12 cellular contexts compared by ENCODE assay signal in genomic region chr17:38745545-38745944, GRCh38. TPM values are rescaled to one million over a fixed set of nuclear protein-coding genes. Genes with fewer than 3 reads are reported as not detected.
DNase-seq lines count a peak whose midpoint lies in the region; TF ChIP-seq lines count a peak whose summit lies in the region.
"Had no signal": no experiment of that assay in that cellular context is flagged by ENCODE, and none has a peak within 500 bp of the region (broad histone marks: within the 10 kb centered on the region; RNA-seq: fewer than 3 reads in every experiment).

No MANE protein-coding gene starts in this region.

- peak overlapping the region; percentile 92 for H3K4me3 Mint-ChIP-seq in endodermal cell
- peak overlapping the region; percentile 89 for H3K4me3 Mint-ChIP-seq in type B pancreatic cell

- H3K36me3 Mint-ChIP-seq in endodermal cell (ENCODE audit: low read depth) (peaks cover 27% of the 10 kb centered on the region), type B pancreatic cell (no peaks in the 10 kb centered on the region)

- 66 to 80% methylated on average over 2 to 4 of the region's 4 CpGs for WGBS in endodermal cell (ENCODE audit: insufficient coverage in 1 of 2, insufficient read length in 1 of 2), 2 experiments
- 64% methylated on average over 4 of the region's 4 CpGs for WGBS in smooth muscle cell (ENCODE audit: low lambda C conversion rate)

- no peaks in the 10 kb centered on the region for H3K9me3 ChIP-seq in left ventricle myocardium inferior (replicated peaks)
- H3K9me3 ChIP-seq in right atrium auricular region = no peaks in the 10 kb centered on the region
- H3K9me3 ChIP-seq in endodermal cell (ENCODE audit: control insufficient read depth, low read length) = no peaks in the 10 kb centered on the region
- H3K9me3 ChIP-seq in smooth muscle cell (replicated peaks; ENCODE audit: low read depth) = no peaks in the 10 kb centered on the region

- intact Hi-C loops in left ventricle myocardium inferior (cut with micrococcal nuclease) = no loop called here
- intact Hi-C loops in dorsolateral prefrontal cortex (cut with DNase I) = loop anchor here in 1 of 2 donors (5.0 kb wide), 1 partner anchor 38 kb away; the partner anchor contains the start of gene MLLT6

- H4K20me1 ChIP-seq in smooth muscle cell (ENCODE audit: low read depth) = peaks cover 68% of the 10 kb centered on the region

- H3K4me1 Mint-ChIP-seq in endodermal cell = peaks cover 48% of the 10 kb centered on the region
- peaks cover 47% of the 10 kb centered on the region for H3K4me1 Mint-ChIP-seq in type B pancreatic cell (ENCODE audit: unreplicated experiment)

- H2AFZ ChIP-seq in smooth muscle cell (ENCODE audit: low read depth) = no peak overlapping the region

- H3K36me3 ChIP-seq in left ventricle myocardium inferior = no peaks in the 10 kb centered on the region
- no peaks in the 10 kb centered on the region for H3K36me3 ChIP-seq in right atrium auricular region
- H3K36me3 ChIP-seq in endodermal cell (ENCODE audit: control insufficient read depth, insufficient read depth, low read length) = peaks cover 24% of the 10 kb centered on the region
- no peaks in the 10 kb centered on the region for H3K36me3 ChIP-seq in smooth muscle cell (ENCODE audit: low read depth)

- DNase-seq in left ventricle myocardium inferior (no peak), right atrium auricular region (ENCODE audit: low spot score) (no peak), NCI-H345 treated with DMSO at 0.1 percent for 48 hours (lab: John Stamatoyannopoulos, UW; ENCODE audit: unreplicated experiment) (peak; percentile 92), endodermal cell (no peak), type B pancreatic cell (ENCODE audit: extremely low spot score, unreplicated experiment) (no peak), NK-92 (lab: John Stamatoyannopoulos, UW; ENCODE audit: unreplicated experiment) (no peak), smooth muscle cell (lab: John Stamatoyannopoulos, UW; ENCODE audit: unreplicated experiment) (no peak), dorsolateral prefrontal cortex (no peak)
- DNase-seq: activated B cell treated with CpG ODN at 0.5 μM for 24 hours; NCI-H1048; stimulated activated CD4-positive, alpha-beta T cell treated with anti-CD3 and anti-CD28 coated beads, Interleukin-1b, Interleukin-23, amount 100 ng/mL, for 48 hours had no signal

- H3K4me2 ChIP-seq in smooth muscle cell = no peak overlapping the region

- H3K27me3 ChIP-seq in left ventricle myocardium inferior (ENCODE audit: low read depth) (no peaks in the 10 kb centered on the region), right atrium auricular region (no peaks in the 10 kb centered on the region), endodermal cell (ENCODE audit: control insufficient read depth, insufficient read depth, low read length, poor library complexity, severe bottlenecking) (no peaks in the 10 kb centered on the region), smooth muscle cell (ENCODE audit: low read depth) (peaks cover 6% of the 10 kb centered on the region), dorsolateral prefrontal cortex (no peaks in the 10 kb centered on the region)

- no peaks in the 10 kb centered on the region for H3K27me3 Mint-ChIP-seq in endodermal cell (ENCODE audit: insufficient read depth)
- H3K27me3 Mint-ChIP-seq in type B pancreatic cell = no peaks in the 10 kb centered on the region

- H3K27ac ChIP-seq in left ventricle myocardium inferior (replicated peaks) = peak overlapping the region; percentile 96
- H3K27ac ChIP-seq in right atrium auricular region = peak overlapping the region in 1 of 2 donors; percentile 91
- no peak overlapping the region for H3K27ac ChIP-seq in endodermal cell (ENCODE audit: low read depth, low read length)
- H3K27ac ChIP-seq in smooth muscle cell (ENCODE audit: low read depth) = no peak overlapping the region
- H3K27ac ChIP-seq in dorsolateral prefrontal cortex = peak overlapping the region in 1 of 59 donors; percentile 29

- H3K4me1 ChIP-seq in left ventricle myocardium inferior (peaks cover 97% of the 10 kb centered on the region), right atrium auricular region (peaks cover 0 to 78% of the 10 kb centered on the region in 2 donors), endodermal cell (ENCODE audit: control insufficient read depth, insufficient read depth, low read length) (peaks cover 5% of the 10 kb centered on the region), smooth muscle cell (ENCODE audit: low read depth) (peaks cover 20% of the 10 kb centered on the region)

- H3K4me3 ChIP-seq in left ventricle myocardium inferior (peak overlapping the region; percentile 78), right atrium auricular region (no peak overlapping the region), endodermal cell (ENCODE audit: low read length) (peak overlapping the region; percentile 95), smooth muscle cell (no peak overlapping the region), dorsolateral prefrontal cortex (no peak overlapping the region)

- H3K27ac Mint-ChIP-seq in endodermal cell (no peak overlapping the region), type B pancreatic cell (peak overlapping the region; percentile 80)

- peaks cover 7% of the 10 kb centered on the region for H3F3A ChIP-seq in smooth muscle cell (ENCODE audit: low read depth)

- H3K79me2 ChIP-seq in smooth muscle cell (ENCODE audit: low read depth) = peaks cover 75% of the 10 kb centered on the region

- no peak for TF ChIP-seq CTCF in left ventricle myocardium inferior (IDR thresholded peaks at IDR 0.05; ENCODE audit: borderline replicate concordance)
- no peak for TF ChIP-seq CTCF in right atrium auricular region (IDR thresholded peaks at IDR 0.05)
- no peak for TF ChIP-seq CTCF in endodermal cell (conservative IDR thresholded peaks at IDR 0.05)
- no peak for TF ChIP-seq CTCF in type B pancreatic cell (conservative IDR thresholded peaks at IDR 0.05)
- TF ChIP-seq CTCF in smooth muscle cell (IDR thresholded peaks at IDR 0.05; ENCODE audit: borderline replicate concordance, insufficient read depth, poor library complexity, severe bottlenecking) = no peak
- no peak for TF ChIP-seq CTCF in dorsolateral prefrontal cortex (IDR thresholded peaks at IDR 0.05 in 54 of 56, conservative IDR thresholded peaks at IDR 0.05 in 2 of 56; ENCODE audit: low read depth in 1 of 56, partially characterized antibody in 56 of 56)

- H3K9ac ChIP-seq in endodermal cell (ENCODE audit: extremely low read depth, low read length, poor library complexity, severe bottlenecking) (no peak overlapping the region), smooth muscle cell (ENCODE audit: low read depth) (no peak overlapping the region)

- H3K9me3 Mint-ChIP-seq in endodermal cell (no peaks in the 10 kb centered on the region), type B pancreatic cell (no peaks in the 10 kb centered on the region)
- H3K9me3 Mint-ChIP-seq: activated B cell treated with CpG ODN at 0.5 μM for 24 hours had no signal

RNA-seq across cellular contexts. Expression of gene PCGF2, which starts 2.6 kb away (rescaled TPM):
- 20.7 TPM for total RNA-seq in left ventricle myocardium inferior
- 10 to 100 TPM in 1 of 2 donors, 1 to 10 TPM in 1; 5.9 to 12.1 TPM for total RNA-seq in right atrium auricular region
- total RNA-seq in endodermal cell = 100 to 1,000 TPM; 101 to 106 TPM
- polyA plus RNA-seq in endodermal cell (2013, experiment 1 of 2) = 83.8 TPM
- 72.3 TPM for polyA plus RNA-seq in endodermal cell (2013, experiment 2 of 2)
- 37.6 and 74.6 TPM in 2 replicates for total RNA-seq in type B pancreatic cell (ENCODE audit: low replicate concordance)
- total RNA-seq in smooth muscle cell = 4.7 and 11.6 TPM in 2 replicates
- polyA plus RNA-seq in smooth muscle cell = 6.1 and 11.2 TPM in 2 replicates
- total RNA-seq in dorsolateral prefrontal cortex = 10 to 100 TPM; 13.0 to 46.2 (median 27.2) TPM
- total RNA-seq: activated B cell treated with CpG ODN at 0.5 μM for 24 hours, mononuclear cell had no signal

RNA-seq across cellular contexts. Expression of gene PSMB3, which starts 7.0 kb away (rescaled TPM):
- total RNA-seq in left ventricle myocardium inferior = 149 TPM
- 100 to 1,000 TPM; 185 to 200 TPM for total RNA-seq in right atrium auricular region
- 100 to 1,000 TPM; 192 to 244 TPM for total RNA-seq in endodermal cell
- 230 TPM for polyA plus RNA-seq in endodermal cell (2013, experiment 1 of 2)
- 230 TPM for polyA plus RNA-seq in endodermal cell (2013, experiment 2 of 2)
- total RNA-seq in type B pancreatic cell (ENCODE audit: low replicate concordance) = 149 and 152 TPM in 2 replicates
- total RNA-seq in smooth muscle cell = 265 and 312 TPM in 2 replicates
- polyA plus RNA-seq in smooth muscle cell = 346 and 358 TPM in 2 replicates
- 100 to 1,000 TPM in 80 of 120 experiments, 10 to 100 TPM in 40; 55.5 to 145 (median 107) TPM for total RNA-seq in dorsolateral prefrontal cortex

RNA-seq across cellular contexts. Expression of gene CISD3, which starts 15.4 kb away (rescaled TPM):
- total RNA-seq in left ventricle myocardium inferior (75.9 TPM), right atrium auricular region (10 to 100 TPM; 17.2 to 20.0 TPM), endodermal cell (10 to 100 TPM in 1 of 2 donors, 1 to 10 TPM in 1; 8.9 to 11.2 TPM), type B pancreatic cell (ENCODE audit: low replicate concordance) (12.8 and 15.6 TPM in 2 replicates), smooth muscle cell (0.54 and 1.3 TPM in 2 replicates), dorsolateral prefrontal cortex (10 to 100 TPM; 15.5 to 38.5 (median 25.9) TPM)
- 5.7 TPM for polyA plus RNA-seq in endodermal cell (2013, experiment 1 of 2)
- polyA plus RNA-seq in endodermal cell (2013, experiment 2 of 2) = 6.3 TPM
- polyA plus RNA-seq in smooth muscle cell = 15.1 and 18.1 TPM in 2 replicates

RNA-seq across cellular contexts. Expression of gene MLLT6, which starts 40.5 kb away (rescaled TPM):
- 74.1 TPM for total RNA-seq in left ventricle myocardium inferior
- total RNA-seq in right atrium auricular region = 10 to 100 TPM; 38.6 to 71.6 TPM
- total RNA-seq in endodermal cell = 100 to 1,000 TPM; 112 to 127 TPM
- polyA plus RNA-seq in endodermal cell (2013, experiment 1 of 2) = 54.4 TPM
- 49.1 TPM for polyA plus RNA-seq in endodermal cell (2013, experiment 2 of 2)
- total RNA-seq in type B pancreatic cell (ENCODE audit: low replicate concordance) = 122 and 130 TPM in 2 replicates
- 11.2 and 12.4 TPM in 2 replicates for total RNA-seq in smooth muscle cell
- 4.6 and 8.1 TPM in 2 replicates for polyA plus RNA-seq in smooth muscle cell
- total RNA-seq in dorsolateral prefrontal cortex = 100 to 1,000 TPM; 118 to 242 (median 168) TPM

RNA-seq across cellular contexts. Expression of gene PIP4K2B, which starts 53.8 kb away (rescaled TPM):
- total RNA-seq in left ventricle myocardium inferior = 42.7 TPM
- 10 to 100 TPM; 45.9 to 47.7 TPM for total RNA-seq in right atrium auricular region
- 10 to 100 TPM; 74.3 to 91.6 TPM for total RNA-seq in endodermal cell
- 63.1 TPM for polyA plus RNA-seq in endodermal cell (2013, experiment 1 of 2)
- polyA plus RNA-seq in endodermal cell (2013, experiment 2 of 2) = 63.1 TPM
- total RNA-seq in type B pancreatic cell (ENCODE audit: low replicate concordance) = 37.0 and 72.6 TPM in 2 replicates
- total RNA-seq in smooth muscle cell = 31.9 and 46.5 TPM in 2 replicates
- polyA plus RNA-seq in smooth muscle cell = 11.1 and 13.7 TPM in 2 replicates
- 100 to 1,000 TPM; 106 to 220 (median 167) TPM for total RNA-seq in dorsolateral prefrontal cortex

Comparison
In these comparisons a context has a peak if more than half of its experiments do, and no peak if none do; other contexts are left out.
1. H3K4me3 ChIP-seq: peak in left ventricle myocardium inferior (single experiment) and endodermal cell (single experiment); none in right atrium auricular region (0 of 2), smooth muscle cell (single experiment) and dorsolateral prefrontal cortex (0 of 59).